In the genomic region with DNA sequence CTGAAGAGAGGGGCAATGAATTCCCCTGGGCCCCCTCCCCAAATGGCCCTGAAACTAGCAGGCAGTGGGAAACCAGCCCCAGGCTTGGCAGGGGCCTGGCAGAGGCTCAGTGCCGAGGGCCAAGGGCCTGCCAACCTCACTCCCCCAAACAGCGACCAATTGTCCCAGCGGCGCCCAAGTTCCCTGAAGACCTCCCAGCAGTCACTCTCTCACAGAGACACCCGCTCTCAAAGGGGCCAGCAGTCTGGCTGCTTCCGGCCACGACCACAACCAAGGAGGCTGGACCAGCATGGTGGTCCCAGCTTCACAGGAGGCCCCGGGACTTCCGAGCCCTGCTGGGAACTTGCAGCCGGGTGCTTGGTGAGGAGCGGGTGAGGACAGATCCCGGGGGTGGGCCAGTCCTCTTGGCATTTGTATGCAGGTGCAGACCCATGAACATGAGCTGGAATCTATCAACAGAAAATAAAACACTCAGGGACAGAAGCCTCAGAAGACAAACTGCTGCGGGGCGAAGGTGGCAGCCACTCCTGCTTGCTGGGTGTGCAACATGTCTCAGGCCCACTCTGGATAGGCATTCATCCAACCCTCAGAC, we compare ENCODE assay signal across 20 cellular contexts. TPM values are rescaled to one million over a fixed set of nuclear protein-coding genes. Genes with fewer than 3 reads are reported as not detected.
"Had no signal": no experiment of that assay in that cellular context is flagged by ENCODE, and none has a peak within 500 bp of the region (broad histone marks: within the 10 kb centered on the region; RNA-seq: fewer than 3 reads in every experiment).

No MANE protein-coding gene starts in this region.

- H3K27ac ChIP-seq: heart left ventricle, lower lobe of right lung, neural progenitor cell, ovary, prostate gland, thyroid gland had no signal

- H2AFZ ChIP-seq: neural progenitor cell had no signal

- H3K4me1 ChIP-seq: neural progenitor cell, prostate gland, thyroid gland had no signal

- DNase-seq: activated CD4-positive, alpha-beta memory T cell treated with anti-CD3 and anti-CD28 coated beads, Interleukin-2, amount 10 ng/mL, durations not matched to agents 7 days and 5 days; activated CD4-positive, alpha-beta T cell treated with anti-CD3 and anti-CD28 coated beads, Interleukin-2, amount 10 ng/mL, durations not matched to agents 24 days and 14 days; activated gamma-delta T cell; activated naive CD4-positive, alpha-beta T cell treated with anti-CD3 and anti-CD28 coated beads, Interleukin-2, amount 50 U/mL, for 16 hours; activated naive CD8-positive, alpha-beta T cell treated with anti-CD3 and anti-CD28 coated beads, Interleukin-2, amount 50 U/mL, for 24 hours; cortex of kidney; heart left ventricle; islet precursor cell; lower lobe of right lung; ovary; stimulated activated CD4-positive, alpha-beta T cell treated with anti-CD3 and anti-CD28 coated beads, Interleukin-2, amount 100 ng/mL, for 48 hours; stimulated activated CD8-positive, alpha-beta memory T cell treated with anti-CD3 and anti-CD28 coated beads, Interleukin-4, amount 100 ng/mL, for 48 hours; stimulated activated naive CD4-positive, alpha-beta T cell treated with Interleukin-2 at 50 U/mL for 16 hours; thyroid gland had no signal

- H3K9me3 ChIP-seq: lower lobe of right lung, ovary, prostate gland, thyroid gland had no signal

- FAIRE-seq: astrocyte, endometrium had no signal

- H3K4me2 ChIP-seq: neural progenitor cell had no signal

- H3K9ac ChIP-seq: neural progenitor cell had no signal

- H3K27me3 ChIP-seq: neural progenitor cell, ovary, thyroid gland had no signal

- H3K36me3 ChIP-seq: heart left ventricle, lower lobe of right lung, neural progenitor cell, ovary, prostate gland, thyroid gland had no signal

- H3K4me3 ChIP-seq: heart left ventricle, lower lobe of right lung, neural progenitor cell, ovary, prostate gland, thyroid gland had no signal

RNA-seq across cellular contexts. Expression of gene SIRPA, which starts 17.5 kb away (rescaled TPM):
- total RNA-seq: activated CD4-positive, alpha-beta memory T cell treated with anti-CD3 and anti-CD28 coated beads, Interleukin-2, amount 10 ng/mL, durations not matched to agents 7 days and 5 days; activated T-helper 1 cell treated with anti-CD3 and anti-CD28 coated beads, Interleukin-12 subunit alpha, Interleukin-12 subunit beta, Interleukin-2, Interleukin-4 antibody, amounts not matched to agents 30 ng/mL and 10 ng/mL and 1 ng/mL, durations not matched to agents 14 hours and 24 hours and 36 hours; T-helper 2 cell treated with Interferon-gamma antibody and Interleukin-4, amounts not matched to agents 100 ng/mL and 5 ng/mL, for 36 hours had no signal
